In the genomic region with DNA sequence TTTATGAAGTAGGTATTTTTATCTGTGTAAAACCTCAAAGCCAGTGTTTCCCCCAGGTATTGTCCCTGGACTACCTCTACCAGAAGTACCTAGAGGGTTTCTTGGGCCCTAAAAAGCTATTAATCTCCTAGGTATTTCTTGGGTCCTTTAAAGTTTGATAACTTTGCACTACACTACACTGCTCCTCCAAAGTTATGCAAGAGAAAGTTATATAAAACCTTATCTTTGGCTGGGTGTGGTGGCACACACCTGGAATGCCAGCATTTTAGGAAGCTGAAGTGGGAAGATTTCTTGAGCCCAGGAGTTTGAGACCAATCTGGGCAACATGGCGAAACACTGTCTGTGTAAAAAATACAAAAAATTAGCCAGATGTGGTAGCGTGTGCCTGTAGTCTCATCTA, we compare ENCODE assay signal across 21 cellular contexts. TPM values are rescaled to one million over a fixed set of nuclear protein-coding genes. Genes with fewer than 3 reads are reported as not detected.
A peak's percentile ranks its signal among the peaks of the same experiment; 100 is the strongest.
DNase-seq lines count a peak whose midpoint lies in the region; ATAC-seq and TF ChIP-seq lines count a peak whose summit lies in the region.
"Had no signal": no experiment of that assay in that cellular context is flagged by ENCODE, and none has a peak within 500 bp of the region (broad histone marks: within the 10 kb centered on the region; RNA-seq: fewer than 3 reads in every experiment).

No MANE protein-coding gene starts in this region.

- H3K9me3 ChIP-seq in PC-3 (ENCODE audit: low read length) (no peaks in the 10 kb centered on the region), mucosa of descending colon (no peaks in the 10 kb centered on the region), upper lobe of right lung (no peaks in the 10 kb centered on the region)
- H3K9me3 ChIP-seq: BLaER1, HAP-1 had no signal

- H3K27ac ChIP-seq in PC-3 (ENCODE audit: low read length) (0 out of 2 replicates have a peak overlapping the region, but pooled peaks have one; percentile 72), upper lobe of right lung (no peak overlapping the region)
- H3K27ac ChIP-seq: 22Rv1, BLaER1, C4-2B had no signal

- BruUV-seq in PC-3 (replicated peaks; lab: Mats Ljungman, UMichigan), result no TSS peak

- no peak overlapping the region for H2AFZ ChIP-seq in PC-3 (ENCODE audit: low read length)

- no peak overlapping the region for H3K4me3 ChIP-seq in PC-3 (ENCODE audit: low read length)
- no peak overlapping the region for H3K4me3 ChIP-seq in mucosa of descending colon
- H3K4me3 ChIP-seq in upper lobe of right lung, result no peak overlapping the region
- H3K4me3 ChIP-seq: BLaER1, GM12878, HAP-1 had no signal

- TF ChIP-seq CTCF in PC-3 (conservative IDR thresholded peaks at IDR 0.05; ENCODE audit: low read depth, low read length), result no peak
- no peak for TF ChIP-seq CTCF in mucosa of descending colon (IDR thresholded peaks at IDR 0.05)
- no peak for TF ChIP-seq CTCF in upper lobe of right lung (IDR thresholded peaks at IDR 0.05)

- no peaks in the 10 kb centered on the region for H3K79me2 ChIP-seq in PC-3 (ENCODE audit: low read length)

- no peak for DNase-seq in PC-3
- DNase-seq in left lobe of liver (ENCODE audit: low spot score), result no peak
- DNase-seq in mucosa of descending colon, result no peak
- no peak for DNase-seq in upper lobe of right lung
- DNase-seq in iPS-NIHi11 (ENCODE audit: low spot score), result no peak
- DNase-seq in sciatic nerve (ENCODE audit: low spot score), result no peak
- DNase-seq: CD4-positive, CD25-positive, alpha-beta regulatory T cell; CD8-positive, alpha-beta memory T cell; DMS 273 treated with DMSO at 0.1 percent for 48 hours; DMS79; EL; GDM1; GOT3; HFFc6 had no signal

- H3K4me1 ChIP-seq in PC-3 (ENCODE audit: insufficient read depth, low read length) (peaks cover 44% of the 10 kb centered on the region), mucosa of descending colon (ENCODE audit: low read depth) (peaks cover 35% of the 10 kb centered on the region), upper lobe of right lung (no peaks in the 10 kb centered on the region)
- H3K4me1 ChIP-seq: BLaER1 had no signal

- POLR2A ChIA-PET in PC-3 (lab: Charles Lee; ENCODE audit: unreplicated experiment), result no interaction called here

- H3K27me3 ChIP-seq in PC-3 (ENCODE audit: low read length), result no peaks in the 10 kb centered on the region
- no peaks in the 10 kb centered on the region for H3K27me3 ChIP-seq in upper lobe of right lung
- H3K27me3 ChIP-seq: BLaER1 had no signal

- H3K4me2 ChIP-seq in PC-3 (ENCODE audit: low read length), result 0 out of 2 replicates have a peak overlapping the region, but pooled peaks have one; percentile 12
- H3K4me2 ChIP-seq: BLaER1 had no signal

- CTCF ChIA-PET in PC-3 (lab: Charles Lee), result no interaction called here

- H3F3A ChIP-seq in PC-3 (ENCODE audit: low read length, unreplicated experiment), result peaks cover 5% of the 10 kb centered on the region

- H3K36me3 ChIP-seq in PC-3 (ENCODE audit: low read depth, low read length) (peaks cover 4% of the 10 kb centered on the region; the same call in 1 of the 2 replicates), mucosa of descending colon (ENCODE audit: low read depth) (no peaks in the 10 kb centered on the region), upper lobe of right lung (peaks cover 3% of the 10 kb centered on the region)
- H3K36me3 ChIP-seq: BLaER1, HAP-1 had no signal

- intact Hi-C loops in PC-3 (cut with micrococcal nuclease) (no loop called here), mucosa of descending colon (cut with DNase I, micrococcal nuclease) (no loop called here), upper lobe of right lung (cut with DNase I) (no loop called here), sciatic nerve (cut with DNase I) (no loop called here)

- ATAC-seq in PC-3, result no peak
- peak; percentile 17 for ATAC-seq in left lobe of liver
- peak; percentile 76 for ATAC-seq in mucosa of descending colon
- peak; percentile 65 for ATAC-seq in upper lobe of right lung
- ATAC-seq in GM21723 (IDR thresholded peaks at IDR 0.05; ENCODE audit: unreplicated experiment), result no peak
- no peak for ATAC-seq in sciatic nerve
- ATAC-seq: GM12878 had no signal

- no peaks in the 10 kb centered on the region for H3K9me2 ChIP-seq in PC-3 (replicated peaks; ENCODE audit: low read length)

- H3K9ac ChIP-seq in PC-3 (ENCODE audit: low read length), result no peak overlapping the region
- H3K9ac ChIP-seq: BLaER1 had no signal

- H4K20me1 ChIP-seq in PC-3 (ENCODE audit: low read length), result no peaks in the 10 kb centered on the region
- H4K20me1 ChIP-seq: BLaER1 had no signal

RNA-seq across cellular contexts. Expression of a gene that starts 34.9 kb away (rescaled TPM):
- 6.3 TPM in 2 replicates for total RNA-seq in PC-3 (2014; rRNA removed)
- total RNA-seq in left lobe of liver, result 12.6 TPM
- 10 to 100 TPM; 37.0 to 51.8 (median 44.7) TPM for total RNA-seq in mucosa of descending colon
- total RNA-seq in upper lobe of right lung, result 70.6 TPM
- total RNA-seq in sciatic nerve, result 55.7 TPM
- total RNA-seq: B cell; CD4-positive, CD25-positive, alpha-beta regulatory T cell had no signal

RNA-seq across cellular contexts. Expression of a gene that starts 42.9 kb away (rescaled TPM):
- total RNA-seq in PC-3 (2014; rRNA removed) (51.5 and 58.2 TPM in 2 replicates), left lobe of liver (39.1 TPM), mucosa of descending colon (10 to 100 TPM; 55.9 to 72.9 (median 70.7) TPM), upper lobe of right lung (63.4 TPM), sciatic nerve (65.6 TPM)

Comparison
In these comparisons a context has a peak if more than half of its experiments do, and no peak if none do; other contexts are left out.
1. ATAC-seq: peak in left lobe of liver (single experiment), mucosa of descending colon (single experiment) and upper lobe of right lung (single experiment); none in PC-3 (single experiment), GM21723 (single experiment) and sciatic nerve (single experiment).